ENCODE assay signal across 8 cellular contexts in the genomic region with DNA sequence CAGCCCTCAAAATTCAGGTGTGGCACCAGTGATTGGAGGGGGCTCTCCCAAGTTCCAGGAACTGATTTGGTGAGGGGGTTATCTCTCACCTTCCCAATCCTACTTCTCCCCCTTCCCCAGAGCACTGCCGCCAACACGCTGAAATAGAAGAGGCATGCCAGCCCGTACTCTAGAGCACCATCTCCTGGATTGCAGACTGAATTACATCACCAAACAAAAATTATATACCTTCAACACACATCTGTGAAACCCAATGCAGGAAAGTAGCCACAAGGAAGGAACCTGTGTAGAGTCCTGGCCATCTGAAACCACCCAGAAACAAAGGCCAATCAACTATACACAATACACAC.
DNase-seq lines count a peak whose midpoint lies in the region; ATAC-seq and TF ChIP-seq lines count a peak whose summit lies in the region.
"Not testable (repeated sequence)": the region's sequence is repeated elsewhere in the genome, so short reads cannot be mapped to it uniquely, and the experiment has no call there.

No MANE protein-coding gene starts in this region.

- H3K4me3 Mint-ChIP-seq in activated naive CD8-positive, alpha-beta T cell treated with anti-CD3 and anti-CD28 coated beads, Interleukin-2, amount 10 ng/mL, durations not matched to agents 7 days and 5 days = peak overlapping the region; percentile 52
- H3K4me3 Mint-ChIP-seq in nephron = not testable (repeated sequence)

- not testable (repeated sequence) for H3K4me3 ChIP-seq in suprapubic skin

- not testable (repeated sequence) for H3K9me3 Mint-ChIP-seq in activated naive CD8-positive, alpha-beta T cell treated with anti-CD3 and anti-CD28 coated beads, Interleukin-2, amount 10 ng/mL, durations not matched to agents 7 days and 5 days; nephron

- DNase-seq in DMS53 treated with DMSO at 0.1 percent for 48 hours (lab: John Stamatoyannopoulos, UW; ENCODE audit: unreplicated experiment) = peak; percentile 1
- DNase-seq in HEK293T (ENCODE audit: extremely low spot score) = peak; percentile 24
- peak; percentile 77 for DNase-seq in NCI-H1436 (lab: John Stamatoyannopoulos, UW)
- DNase-seq in activated naive CD8-positive, alpha-beta T cell treated with anti-CD3 and anti-CD28 coated beads, Interleukin-2, amount 10 ng/mL, durations not matched to agents 7 days and 5 days = peak; percentile 39
- DNase-seq in germinal center (ENCODE audit: low spot score) = peak; percentile 5
- peak in 1 of 2 donors; percentile 76 for DNase-seq in suprapubic skin (ENCODE audit: low spot score in 2 of 2)

- not testable (repeated sequence) for TF ChIP-seq EP300 in suprapubic skin (IDR thresholded peaks at IDR 0.05)

- H3K27ac Mint-ChIP-seq in activated naive CD8-positive, alpha-beta T cell treated with anti-CD3 and anti-CD28 coated beads, Interleukin-2, amount 10 ng/mL, durations not matched to agents 7 days and 5 days = peak overlapping the region; percentile 13
- peak overlapping the region in 2 of 3 experiments; percentile 8 to 12 for H3K27ac Mint-ChIP-seq in nephron

- not testable (repeated sequence) for H3K9me3 ChIP-seq in suprapubic skin

- not testable (repeated sequence) for H3K27me3 ChIP-seq in suprapubic skin

- H3K27ac ChIP-seq in suprapubic skin = not testable (repeated sequence)

- CTCF ChIA-PET in HEK293T (lab: Yijun Ruan, JAX) = not testable (repeated sequence)

- H3K4me1 ChIP-seq in suprapubic skin = not testable (repeated sequence)

- POLR2A ChIA-PET in HEK293T (lab: Yijun Ruan, JAX); activated naive CD8-positive, alpha-beta T cell treated with anti-CD3 and anti-CD28 coated beads, Interleukin-2, amount 10 ng/mL, durations not matched to agents 7 days and 5 days (lab: Charles Lee): not testable (repeated sequence)

- H3K27me3 Mint-ChIP-seq in activated naive CD8-positive, alpha-beta T cell treated with anti-CD3 and anti-CD28 coated beads, Interleukin-2, amount 10 ng/mL, durations not matched to agents 7 days and 5 days; nephron (ENCODE audit: low read depth): not testable (repeated sequence)

- H3K4me1 Mint-ChIP-seq in activated naive CD8-positive, alpha-beta T cell treated with anti-CD3 and anti-CD28 coated beads, Interleukin-2, amount 10 ng/mL, durations not matched to agents 7 days and 5 days = not testable (repeated sequence)
- peaks cover 14% of the 10 kb centered on the region for H3K4me1 Mint-ChIP-seq in nephron

- TF ChIP-seq POLR2A in suprapubic skin (IDR thresholded peaks at IDR 0.05) = not testable (repeated sequence)

- peak; percentile 83 for ATAC-seq in SK-N-SH treated with all-trans-retinoic acid at 6 μM for 48 hours
- peak; percentile 77 for ATAC-seq in activated naive CD8-positive, alpha-beta T cell treated with anti-CD3 and anti-CD28 coated beads, Interleukin-2, amount 10 ng/mL, durations not matched to agents 7 days and 5 days (ENCODE audit: low read depth)

- WGBS in suprapubic skin = 14% methylated on average over 3 of the region's 3 CpGs

- H3K36me3 Mint-ChIP-seq in activated naive CD8-positive, alpha-beta T cell treated with anti-CD3 and anti-CD28 coated beads, Interleukin-2, amount 10 ng/mL, durations not matched to agents 7 days and 5 days; nephron (ENCODE audit: low read depth): not testable (repeated sequence)

- H3K36me3 ChIP-seq in suprapubic skin = not testable (repeated sequence)

- TF ChIP-seq CTCF in nephron (IDR thresholded peaks at IDR 0.05; ENCODE audit: unreplicated experiment in 3 of 3) (peak; percentile 48 to 59 (median 56)), suprapubic skin (IDR thresholded peaks at IDR 0.05) (peak; percentile 33 to 52)
